In genomic region chr2:108316881-108317258, GRCh38 we compare ENCODE assay signal across 26 cellular contexts. TPM values are rescaled to one million over a fixed set of nuclear protein-coding genes. Genes with fewer than 3 reads are reported as not detected.
DNase-seq lines count a peak whose midpoint lies in the region; ATAC-seq and TF ChIP-seq lines count a peak whose summit lies in the region.
"Had no signal": no experiment of that assay in that cellular context is flagged by ENCODE, and none has a peak within 500 bp of the region (broad histone marks: within the 10 kb centered on the region; RNA-seq: fewer than 3 reads in every experiment).

No MANE protein-coding gene starts in this region.

- no peaks in the 10 kb centered on the region; the same call in 1 of the 2 replicates for H3K9me3 ChIP-seq in ES-I3 (ENCODE audit: control insufficient read depth, insufficient read depth, low read length)
- H3K9me3 ChIP-seq in neural progenitor cell (ENCODE audit: low read depth): no peaks in the 10 kb centered on the region
- H3K9me3 ChIP-seq in esophagus squamous epithelium: no peaks in the 10 kb centered on the region
- H3K9me3 ChIP-seq: prostate gland, SJSA1, thoracic aorta had no signal

- H3K27ac ChIP-seq in neural progenitor cell (no peak overlapping the region), esophagus squamous epithelium (no peak overlapping the region)
- H3K27ac ChIP-seq: GM23248, prostate gland, SJSA1, thoracic aorta had no signal

- no peak overlapping the region for H3K4me3 Mint-ChIP-seq in neural progenitor cell
- H3K4me3 Mint-ChIP-seq: CD4-positive, alpha-beta T cell; T-cell had no signal

- H3K9me3 Mint-ChIP-seq in neural progenitor cell: peaks cover 3% of the 10 kb centered on the region
- H3K9me3 Mint-ChIP-seq: CD4-positive, alpha-beta T cell; T-cell had no signal

- TF ChIP-seq CTCF in fibroblast of villous mesenchyme (IDR thresholded peaks at IDR 0.05; ENCODE audit: insufficient read depth, low read depth, low read length): no peak
- no peak for TF ChIP-seq CTCF in neural progenitor cell (IDR thresholded peaks at IDR 0.05)
- TF ChIP-seq CTCF in esophagus squamous epithelium (IDR thresholded peaks at IDR 0.05): no peak

- H4K20me1 ChIP-seq in neural progenitor cell (ENCODE audit: low read depth): no peaks in the 10 kb centered on the region

- H3K4me3 ChIP-seq in fibroblast of villous mesenchyme (ENCODE audit: low read depth, low read length) (no peak overlapping the region), neural progenitor cell (peak overlapping the region; percentile 13), esophagus squamous epithelium (no peak overlapping the region)
- H3K4me3 ChIP-seq: GM23248, prostate gland, SJSA1, thoracic aorta had no signal

- peak overlapping the region; percentile 38 for H3K4me2 ChIP-seq in neural progenitor cell

- no peaks in the 10 kb centered on the region for H3F3A ChIP-seq in neural progenitor cell (ENCODE audit: low read depth)

- H3K79me2 ChIP-seq in neural progenitor cell (ENCODE audit: low read depth): no peaks in the 10 kb centered on the region

- 67 to 75% methylated on average over 1 of the region's 1 CpG for WGBS in esophagus squamous epithelium, 2 donors

- H2AFZ ChIP-seq in neural progenitor cell (replicated peaks): peak overlapping the region; percentile 53
- H2AFZ ChIP-seq: GM23248 had no signal

- H3K27me3 ChIP-seq in neural progenitor cell (no peaks in the 10 kb centered on the region), esophagus squamous epithelium (no peaks in the 10 kb centered on the region)
- H3K27me3 ChIP-seq: SJSA1 had no signal

- no peaks in the 10 kb centered on the region for H3K36me3 Mint-ChIP-seq in neural progenitor cell
- H3K36me3 Mint-ChIP-seq: T-cell had no signal

- no peak for TF ChIP-seq POLR2A in esophagus squamous epithelium (IDR thresholded peaks at IDR 0.05)

- peak overlapping the region; percentile 43 for H3K27ac Mint-ChIP-seq in neural progenitor cell
- H3K27ac Mint-ChIP-seq: CD4-positive, alpha-beta T cell; T-cell had no signal

- no peak for ATAC-seq in stimulated activated naive CD8-positive, alpha-beta T cell treated with anti-CD3 and anti-CD28 coated beads, Interleukin-15, Interleukin-2, amounts not matched to agents 100 U/mL and 50 U/mL, for 24 hours
- ATAC-seq: T-cell had no signal

- peak; percentile 28 for DNase-seq in astrocyte of the hippocampus (ENCODE audit: low read depth, low spot score)
- peak; percentile 5 for DNase-seq in fibroblast of villous mesenchyme (ENCODE audit: low read depth)
- no peak for DNase-seq in neural progenitor cell (ENCODE audit: low spot score)
- DNase-seq in activated CD8-positive, alpha-beta memory T cell treated with anti-CD3 and anti-CD28 coated beads for 24 hours: no peak
- no peak for DNase-seq in stimulated activated naive CD8-positive, alpha-beta T cell treated with anti-CD3 and anti-CD28 coated beads, Interleukin-15, Interleukin-2, amounts not matched to agents 100 U/mL and 50 U/mL, for 24 hours
- DNase-seq in esophagus squamous epithelium (lab: John Stamatoyannopoulos, UW): no peak
- DNase-seq in ecto neural progenitor cell (ENCODE audit: low spot score): no peak
- DNase-seq: activated CD4-positive, alpha-beta T cell treated with anti-CD3 and anti-CD28 coated beads, Interleukin-2, amount 50 U/mL, for 4 hours; activated naive CD4-positive, alpha-beta T cell treated with Interleukin-2 at 50 U/mL for 16 hours; CD4-positive, alpha-beta T cell; DMS 273 treated with DMSO at 0.1 percent for 48 hours; effector memory CD4-positive, alpha-beta T cell; GM23248; mammary epithelial cell; NCI-H1417 treated with DMSO at 0.1 percent for 48 hours; NCI-H2081 treated with DMSO at 0.1 percent for 48 hours; NCI-H226; stimulated activated CD4-positive, alpha-beta T cell treated with anti-CD3 and anti-CD28 coated beads, Interleukin-15, amount 100 ng/mL, for 24 hours; stimulated activated naive CD4-positive, alpha-beta T cell treated with Interleukin-2 at 50 U/mL for 16 hours; T-cell had no signal

- H3K36me3 ChIP-seq in ES-I3 (ENCODE audit: insufficient read depth, low read length) (no peaks in the 10 kb centered on the region), neural progenitor cell (no peaks in the 10 kb centered on the region), esophagus squamous epithelium (no peaks in the 10 kb centered on the region)
- H3K36me3 ChIP-seq: prostate gland, SJSA1, thoracic aorta had no signal

- intact Hi-C loops in esophagus squamous epithelium (cut with DNase I): no loop called here

- peaks cover 20% of the 10 kb centered on the region for H3K4me1 ChIP-seq in ES-I3 (ENCODE audit: insufficient read depth, low read length)
- peaks cover 14% of the 10 kb centered on the region for H3K4me1 ChIP-seq in neural progenitor cell
- no peaks in the 10 kb centered on the region for H3K4me1 ChIP-seq in esophagus squamous epithelium
- H3K4me1 ChIP-seq: prostate gland had no signal

- H3K27me3 Mint-ChIP-seq in neural progenitor cell (ENCODE audit: insufficient read depth, low read depth): peaks cover 4% of the 10 kb centered on the region

- peaks cover 23% of the 10 kb centered on the region for H3K4me1 Mint-ChIP-seq in neural progenitor cell
- H3K4me1 Mint-ChIP-seq: T-cell had no signal

- H3K9ac ChIP-seq in ES-I3 (ENCODE audit: low read depth, low read length) (peak overlapping the region; percentile 0; the same call in 1 of the 2 replicates), neural progenitor cell (no peak overlapping the region)
- H3K9ac ChIP-seq: GM23248 had no signal

RNA-seq across cellular contexts. Expression of gene SULT1C2, which starts 28.2 kb away (rescaled TPM):
- total RNA-seq in fibroblast of villous mesenchyme (not detected in 2 replicates), neural progenitor cell (ENCODE audit: low replicate concordance) (0.28 and 1.6 TPM in 2 replicates), esophagus squamous epithelium (under 1 TPM in 1 of 4 donors, not detected in 3; 0.57 TPM)
- total RNA-seq: A172; CD4-positive, alpha-beta T cell; glomerular endothelial cell; GM23248; mammary epithelial cell; SJSA1 had no signal

Comparison
In these comparisons a context has a peak if more than half of its experiments do, and no peak if none do; other contexts are left out.
1. DNase-seq: peak in astrocyte of the hippocampus (single experiment) and fibroblast of villous mesenchyme (single experiment); none in neural progenitor cell (single experiment), activated CD8-positive, alpha-beta memory T cell treated with anti-CD3 and anti-CD28 coated beads for 24 hours (single experiment), stimulated activated naive CD8-positive, alpha-beta T cell treated with anti-CD3 and anti-CD28 coated beads, Interleukin-15, Interleukin-2, amounts not matched to agents 100 U/mL and 50 U/mL, for 24 hours (single experiment), esophagus squamous epithelium (single experiment) and ecto neural progenitor cell (single experiment).